In the genomic region with DNA sequence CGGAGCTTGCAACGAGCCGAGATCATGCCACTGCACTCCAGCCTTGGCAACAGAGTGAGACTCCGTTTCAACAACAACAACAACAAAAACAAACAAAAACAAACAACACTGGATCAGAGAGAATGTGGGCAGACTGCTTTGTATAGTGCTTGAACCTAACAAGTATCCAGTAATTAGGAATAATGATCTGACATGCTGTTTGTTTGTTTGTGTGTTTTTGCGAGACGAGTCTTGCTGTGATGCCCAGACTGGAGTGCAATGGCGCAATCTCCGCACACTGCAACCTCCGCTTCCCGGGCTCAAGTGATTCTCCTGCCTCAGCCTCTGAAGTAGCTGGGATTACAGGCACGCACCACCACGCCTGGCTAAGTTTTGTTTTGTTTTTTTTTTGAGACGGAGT, we compare ENCODE assay signal across 32 cellular contexts.
"Had no signal": no experiment of that assay in that cellular context is flagged by ENCODE, and none has a peak within 500 bp of the region (broad histone marks: within the 10 kb centered on the region; RNA-seq: fewer than 3 reads in every experiment).

No MANE protein-coding gene starts in this region.

- H3K4me3 Mint-ChIP-seq: activated B cell treated with CpG ODN at 0.5 μM for 24 hours; activated CD4-positive, alpha-beta memory T cell treated with anti-CD3 and anti-CD28 coated beads for 36 hours; activated naive CD4-positive, alpha-beta T cell treated with anti-CD3 and anti-CD28 coated beads for 36 hours; activated naive CD8-positive, alpha-beta T cell; brain had no signal

- H3K27ac ChIP-seq: adrenal gland, KMS-11, PC-9, RWPE1, SK-N-MC had no signal

- H3K27ac Mint-ChIP-seq: activated B cell treated with CpG ODN at 0.5 μM for 24 hours; activated naive CD4-positive, alpha-beta T cell treated with anti-CD3 and anti-CD28 coated beads for 36 hours had no signal

- H3K9me3 ChIP-seq: adrenal gland had no signal

- H3K27me3 Mint-ChIP-seq: activated B cell treated with CpG ODN at 0.5 μM for 24 hours; activated CD4-positive, alpha-beta memory T cell treated with anti-CD3 and anti-CD28 coated beads for 36 hours; activated naive CD8-positive, alpha-beta T cell; activated T-helper 17 cell treated with anti-CD3 and anti-CD28 coated beads, Interleukin-2, amount 50 U/mL, for 72 hours had no signal

- H3K27me3 ChIP-seq: adrenal gland had no signal

- H3K9me3 Mint-ChIP-seq: activated B cell treated with CpG ODN at 0.5 μM for 24 hours; activated CD4-positive, alpha-beta memory T cell treated with anti-CD3 and anti-CD28 coated beads for 36 hours; activated T-helper 17 cell treated with anti-CD3 and anti-CD28 coated beads, Interleukin-2, amount 50 U/mL, for 72 hours; brain had no signal

- ATAC-seq: activated T-helper 17 cell treated with anti-CD3 and anti-CD28 coated beads, Interleukin-2, amount 50 U/mL, for 72 hours; Right ventricle myocardium inferior had no signal

- DNase-seq: activated B cell treated with CpG ODN at 0.5 μM for 24 hours; activated CD4-positive, alpha-beta memory T cell treated with anti-CD3 and anti-CD28 coated beads for 36 hours; activated CD4-positive, alpha-beta T cell treated with anti-CD3 and anti-CD28 coated beads for 4 hours; activated CD4-positive, alpha-beta T cell treated with anti-CD3 and anti-CD28 coated beads, Interleukin-2, amount 50 U/mL, for 1 hour; activated CD4-positive, CD25-positive, alpha-beta regulatory T cell treated with anti-CD3 and anti-CD28 coated beads, Interleukin-2, amount 50 U/mL, for 72 hours; activated CD8-positive, alpha-beta memory T cell treated with anti-CD3 and anti-CD28 coated beads, Interleukin-2, amount 50 U/mL, for 4 hours; activated gamma-delta T cell; activated naive CD4-positive, alpha-beta T cell treated with anti-CD3 and anti-CD28 coated beads for 36 hours; activated T-cell treated with anti-CD3 and anti-CD28 coated beads for 4 hours; activated T-cell treated with anti-CD3 and anti-CD28 coated beads, Interleukin-2, amount 50 U/mL, for 48 hours; adrenal gland; caudate nucleus; cerebellar nuclear complex; MM.1S; MV-4-11; NCI-H1092; NCI-H1436 treated with DMSO at 0.1 percent for 48 hours; NCI-H1694 treated with DMSO at 0.1 percent for 48 hours; NCI-H2029; NCI-H345; NCI-H524 treated with DMSO at 0.1 percent for 48 hours; NCI-H748 treated with DMSO at 0.1 percent for 48 hours; NK-92 treated with Interleukin-12 subunit alpha and Interleukin-12 subunit beta, amount 100 ng/mL, for 24 hours; PC-9; T1000 had no signal

- H3K4me3 ChIP-seq: adrenal gland, PC-9, SK-N-MC had no signal

- H3K9ac ChIP-seq: KMS-11 had no signal
